ENCODE assay signal across 13 cellular contexts in genomic region chr1:35243681-35244080, GRCh38. TPM values are rescaled to one million over a fixed set of nuclear protein-coding genes. Genes with fewer than 3 reads are reported as not detected.
DNase-seq lines count a peak whose midpoint lies in the region; ATAC-seq and TF ChIP-seq lines count a peak whose summit lies in the region.
"Had no signal": no experiment of that assay in that cellular context is flagged by ENCODE, and none has a peak within 500 bp of the region (broad histone marks: within the 10 kb centered on the region; RNA-seq: fewer than 3 reads in every experiment).

No MANE protein-coding gene starts in this region.

- no peaks in the 10 kb centered on the region for H3K27me3 ChIP-seq in left lung
- no peaks in the 10 kb centered on the region for H3K27me3 ChIP-seq in BE2C

- TF ChIP-seq CTCF in NB4 (IDR thresholded peaks at IDR 0.05; ENCODE audit: low read depth, low read length) (no peak), left lung (IDR thresholded peaks at IDR 0.05) (no peak), BE2C (IDR thresholded peaks at IDR 0.05; ENCODE audit: low read depth, low read length) (no peak)

- no peak overlapping the region for H3K4me3 ChIP-seq in NB4 (ENCODE audit: low read depth, low read length)
- H3K4me3 ChIP-seq in left lung: no peak overlapping the region
- no peak overlapping the region for H3K4me3 ChIP-seq in BE2C (ENCODE audit: low read depth, low read length)

- DNase-seq in DMS 273 treated with DMSO at 0.1 percent for 48 hours (lab: John Stamatoyannopoulos, UW) (peak; percentile 12), NB4 (ENCODE audit: low read depth) (peak; percentile 19), RPMI8226 (peak; percentile 93), left lung (no peak), BE2C (no peak)
- DNase-seq in stimulated activated CD4-positive, alpha-beta T cell treated with anti-CD3 and anti-CD28 coated beads, Interleukin-15, amount 100 ng/mL, for 24 hours: no peak
- DNase-seq: activated CD8-positive, alpha-beta T cell treated with anti-CD3 and anti-CD28 coated beads for 36 hours; kidney; NCI-H526; T-helper 2 cell had no signal

- intact Hi-C loops in left lung (cut with DNase I): no loop called here

- H3K4me1 ChIP-seq in left lung (no peaks in the 10 kb centered on the region), BE2C (no peaks in the 10 kb centered on the region)

- H3K9me3 ChIP-seq in left lung (no peaks in the 10 kb centered on the region), BE2C (no peaks in the 10 kb centered on the region)

- no peak for TF ChIP-seq POLR2A in NB4 (IDR thresholded peaks at IDR 0.05; ENCODE audit: extremely low read depth, insufficient read length)

- no peak overlapping the region for H3K27ac ChIP-seq in left lung
- H3K27ac ChIP-seq: C4-2B had no signal

- ATAC-seq in left lung (peak; percentile 15), HG03095 (IDR thresholded peaks at IDR 0.05; ENCODE audit: unreplicated experiment) (no peak), HG03469 (IDR thresholded peaks at IDR 0.05; ENCODE audit: unreplicated experiment) (no peak)
- ATAC-seq: activated CD8-positive, alpha-beta T cell treated with anti-CD3 and anti-CD28 coated beads for 36 hours had no signal

- no peaks in the 10 kb centered on the region for H3K36me3 ChIP-seq in left lung
- no peaks in the 10 kb centered on the region for H3K36me3 ChIP-seq in BE2C

RNA-seq across cellular contexts. Expression of gene ZMYM4, which starts 24.8 kb away (rescaled TPM):
- total RNA-seq in left lung: 10 to 100 TPM; 47.7 to 51.5 TPM
- 5.7 TPM for polyA plus RNA-seq in BE2C (2012; ENCODE audit: insufficient read depth, insufficient read length, low read depth)

RNA-seq across cellular contexts. Expression of gene SFPQ, which starts 50.7 kb away (rescaled TPM):
- total RNA-seq in left lung: 100 to 1,000 TPM; 138 to 161 TPM
- 234 TPM for polyA plus RNA-seq in BE2C (2012; ENCODE audit: insufficient read depth, insufficient read length, low read depth)

Comparison
In these comparisons a context has a peak if more than half of its experiments do, and no peak if none do; other contexts are left out.
1. DNase-seq: peak in DMS 273 treated with DMSO at 0.1 percent for 48 hours (single experiment), NB4 (single experiment) and RPMI8226 (single experiment); none in left lung (0 of 2), stimulated activated CD4-positive, alpha-beta T cell treated with anti-CD3 and anti-CD28 coated beads, Interleukin-15, amount 100 ng/mL, for 24 hours (single experiment) and BE2C (single experiment).